Comparison of ENCODE assay signal across 8 cellular contexts in the genomic region with DNA sequence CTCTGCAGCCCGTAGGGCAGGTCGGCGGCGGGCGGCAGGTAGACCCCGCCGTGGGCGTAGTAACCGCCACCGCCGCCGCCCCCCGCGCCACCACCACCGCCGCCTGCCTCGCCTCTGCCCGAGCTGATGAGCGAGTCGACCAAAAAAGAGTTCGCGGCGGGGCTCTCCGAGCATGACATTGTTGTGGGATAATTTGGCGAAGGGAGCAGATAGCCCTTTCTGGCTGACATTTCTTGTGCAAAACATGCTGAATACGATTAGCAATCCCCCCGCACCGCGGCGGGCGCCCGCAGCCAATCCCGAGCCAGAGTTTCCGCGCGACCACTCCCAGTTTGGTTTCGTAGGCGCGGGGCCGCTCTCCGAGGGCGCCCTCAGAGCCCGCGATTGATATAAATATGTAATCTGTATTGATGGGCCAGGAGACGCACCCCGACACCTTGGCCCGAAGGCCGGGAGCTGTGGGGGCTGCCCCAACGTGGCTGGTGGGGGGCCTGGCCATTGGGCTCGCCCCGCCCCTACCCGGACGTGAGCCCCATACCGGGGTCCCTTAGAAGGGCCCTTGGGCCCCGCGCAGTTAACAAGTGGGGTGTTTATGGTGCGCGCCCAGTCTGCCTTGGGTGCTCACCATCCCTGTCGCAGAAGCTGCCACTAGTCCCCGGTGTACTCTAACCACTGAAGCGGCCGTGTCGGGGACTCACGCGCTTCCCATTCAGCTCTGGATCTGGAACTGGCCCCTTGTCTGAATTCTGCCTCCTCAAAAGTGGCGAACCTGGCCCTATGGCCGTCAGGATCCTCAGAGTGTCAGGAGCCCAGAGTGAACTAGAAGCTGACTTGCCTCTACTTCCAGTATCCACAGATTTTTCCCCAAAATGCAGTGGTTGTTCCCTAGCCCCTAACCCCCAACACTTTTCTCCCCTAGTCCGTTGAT. TPM values are rescaled to one million over a fixed set of nuclear protein-coding genes. Genes with fewer than 3 reads are reported as not detected.
DNase-seq lines count a peak whose midpoint lies in the region; ATAC-seq and TF ChIP-seq lines count a peak whose summit lies in the region.

TSS of gene HOXA10 (minus strand) at position 244 of the 928 bp plus-strand sequence. CDS start at position 230, 14 bp downstream.

- H3K4me3 ChIP-seq in BLaER1 = peak within 1 kb of the TSS; percentile 51
- H3K4me3 ChIP-seq in lung = peak within 1 kb of the TSS; percentile 38

- peaks cover 6% of the 10 kb centered on the region for H3K4me1 Mint-ChIP-seq in activated naive CD4-positive, alpha-beta T cell treated with anti-CD3 and anti-CD28 coated beads, Interleukin-2, amount 10 ng/mL, durations not matched to agents 7 days and 5 days
- peaks cover 10% of the 10 kb centered on the region for H3K4me1 Mint-ChIP-seq in type B pancreatic cell (ENCODE audit: unreplicated experiment)

- peaks cover 97% of the 10 kb centered on the region for H3K27me3 Mint-ChIP-seq in activated naive CD4-positive, alpha-beta T cell treated with anti-CD3 and anti-CD28 coated beads, Interleukin-2, amount 10 ng/mL, durations not matched to agents 7 days and 5 days
- H3K27me3 Mint-ChIP-seq in type B pancreatic cell = peaks cover 88% of the 10 kb centered on the region

- CTCF ChIA-PET in activated naive CD4-positive, alpha-beta T cell treated with anti-CD3 and anti-CD28 coated beads, Interleukin-2, amount 10 ng/mL, durations not matched to agents 7 days and 5 days (lab: Charles Lee) = no interaction called here

- peak within 1 kb of the TSS; percentile 83 for H3K27ac Mint-ChIP-seq in activated naive CD4-positive, alpha-beta T cell treated with anti-CD3 and anti-CD28 coated beads, Interleukin-2, amount 10 ng/mL, durations not matched to agents 7 days and 5 days
- no peak within 1 kb of the TSS for H3K27ac Mint-ChIP-seq in type B pancreatic cell

- no peak within 1 kb of the TSS for H3K9ac ChIP-seq in BLaER1

- H3K9me3 Mint-ChIP-seq in activated naive CD4-positive, alpha-beta T cell treated with anti-CD3 and anti-CD28 coated beads, Interleukin-2, amount 10 ng/mL, durations not matched to agents 7 days and 5 days = no peaks in the 10 kb centered on the region
- H3K9me3 Mint-ChIP-seq in type B pancreatic cell = no peaks in the 10 kb centered on the region

- H3K9me3 ChIP-seq in BLaER1 = peaks cover 36% of the 10 kb centered on the region
- peaks cover 0 to 18% of the 10 kb centered on the region in 2 donors for H3K9me3 ChIP-seq in lung (ENCODE audit: control insufficient read depth in 2 of 2, insufficient read depth in 1 of 2, low read length in 1 of 2)

- DNase-seq in HT1080 (ENCODE audit: low read depth) (no peak), lung (ENCODE audit: low spot score) (no peak), type B pancreatic cell (ENCODE audit: extremely low spot score, unreplicated experiment) (peak; percentile 70), RPMI8226 (no peak)
- DNase-seq in activated naive CD4-positive, alpha-beta T cell treated with anti-CD3 and anti-CD28 coated beads, Interleukin-2, amount 10 ng/mL, durations not matched to agents 7 days and 5 days = peak; percentile 14

- H3K27me3 ChIP-seq in BLaER1 (peaks cover 100% of the 10 kb centered on the region), lung (ENCODE audit: control insufficient read depth, insufficient read depth) (peaks cover 29% of the 10 kb centered on the region)

- ATAC-seq in lung (ENCODE audit: insufficient read depth, low FRiP score) (no peak), GM21423 (IDR thresholded peaks at IDR 0.05; ENCODE audit: unreplicated experiment) (no peak), GM21619 (IDR thresholded peaks at IDR 0.05; ENCODE audit: unreplicated experiment) (no peak)

- TF ChIP-seq CTCF in lung (IDR thresholded peaks at IDR 0.05; ENCODE audit: control extremely low read depth, extremely low read depth) (no peak), type B pancreatic cell (conservative IDR thresholded peaks at IDR 0.05) (no peak)

- no peaks in the 10 kb centered on the region for H3K4me1 ChIP-seq in BLaER1
- peaks cover 7 to 25% of the 10 kb centered on the region in 2 donors for H3K4me1 ChIP-seq in lung (ENCODE audit: control insufficient read depth in 2 of 2, insufficient read depth in 2 of 2, low read length in 2 of 2)

- H3K4me3 Mint-ChIP-seq in activated naive CD4-positive, alpha-beta T cell treated with anti-CD3 and anti-CD28 coated beads, Interleukin-2, amount 10 ng/mL, durations not matched to agents 7 days and 5 days = no peak within 1 kb of the TSS
- H3K4me3 Mint-ChIP-seq in type B pancreatic cell = peak within 1 kb of the TSS; percentile 75

- peaks cover 8% of the 10 kb centered on the region for H3K36me3 Mint-ChIP-seq in activated naive CD4-positive, alpha-beta T cell treated with anti-CD3 and anti-CD28 coated beads, Interleukin-2, amount 10 ng/mL, durations not matched to agents 7 days and 5 days
- no peaks in the 10 kb centered on the region for H3K36me3 Mint-ChIP-seq in type B pancreatic cell

- WGBS in lung, 2 donors = 6 to 9% methylated on average over 66 to 68 of the region's 68 CpGs

- peak within 1 kb of the TSS; percentile 32; the same call in 1 of the 2 replicates for H3K4me2 ChIP-seq in BLaER1

- H3K27ac ChIP-seq in BLaER1 = no peak within 1 kb of the TSS
- H3K27ac ChIP-seq in lung (ENCODE audit: low read depth in 1 of 2, low read length in 1 of 2) = no peak within 1 kb of the TSS

- H3K36me3 ChIP-seq in BLaER1 (no peaks in the 10 kb centered on the region), lung (ENCODE audit: control insufficient read depth in 2 of 2, insufficient read depth in 2 of 2, low read length in 2 of 2) (no peaks in the 10 kb centered on the region)

- peaks cover 99% of the 10 kb centered on the region for H4K20me1 ChIP-seq in BLaER1

RNA-seq across cellular contexts. Expression of gene HOXA10, which starts in this region (rescaled TPM):
- total RNA-seq in HT1080 (2014; rRNA removed; shearing (Covaris generic)) = 22.7 and 29.3 TPM in 2 replicates
- 23.2 and 26.9 TPM in 2 replicates for polyA plus RNA-seq in HT1080 (2015; cell fraction: cytosol; rRNA removed)
- 13.9 and 15.3 TPM in 2 replicates for polyA plus RNA-seq in HT1080 (2015; cell fraction: nucleus; rRNA removed)
- under 1 TPM in 1 of 2 donors, not detected in 1; 0.21 TPM for total RNA-seq in lung
- polyA plus RNA-seq in lung = under 1 TPM; 0.26 to 0.29 TPM
- total RNA-seq in type B pancreatic cell (ENCODE audit: low replicate concordance) = 0.29 and 4.9 TPM in 2 replicates

Comparison
In these comparisons a context has a peak if more than half of its experiments do, and no peak if none do; other contexts are left out.
1. DNase-seq: peak in activated naive CD4-positive, alpha-beta T cell treated with anti-CD3 and anti-CD28 coated beads, Interleukin-2, amount 10 ng/mL, durations not matched to agents 7 days and 5 days (single experiment) and type B pancreatic cell (single experiment); none in HT1080 (single experiment), lung (single experiment) and RPMI8226 (single experiment).